16 cellular contexts compared by ENCODE assay signal in the genomic region with DNA sequence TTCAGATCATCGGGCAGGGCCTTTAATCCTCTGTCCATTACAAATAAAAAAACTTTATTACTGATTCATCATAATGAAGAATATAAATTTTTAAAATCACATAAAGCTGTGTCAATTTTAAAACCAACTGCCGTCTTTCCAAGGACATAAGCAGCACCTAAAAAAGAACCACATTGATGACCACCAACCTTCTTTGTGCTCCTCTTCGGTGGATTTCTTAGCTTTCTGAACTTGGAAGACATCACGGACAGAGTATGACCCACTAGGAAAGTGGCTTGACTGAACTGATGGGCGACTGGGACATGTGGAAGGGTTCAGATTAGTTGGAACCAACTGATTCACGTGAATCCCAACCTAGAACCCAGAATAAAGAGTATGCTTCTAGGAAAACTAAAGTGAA.
A peak's percentile ranks its signal among the peaks of the same experiment; 100 is the strongest.
DNase-seq lines count a peak whose midpoint lies in the region; ATAC-seq, FAIRE-seq and TF ChIP-seq lines count a peak whose summit lies in the region.
"Had no signal": no experiment of that assay in that cellular context is flagged by ENCODE, and none has a peak within 500 bp of the region (broad histone marks: within the 10 kb centered on the region; RNA-seq: fewer than 3 reads in every experiment).

No MANE protein-coding gene starts in this region.

- no peak for DNase-seq in activated T-cell treated with anti-CD3 and anti-CD28 coated beads, Interleukin-2, amount 50 U/mL, for 72 hours
- DNase-seq in activated T-cell treated with anti-CD3 and anti-CD28 coated beads, Interleukin-2, amount 50 U/mL, for 1 hour = no peak
- DNase-seq in HepG2 (ENCODE audit: low spot score) (no peak), right lobe of liver (no peak), epithelial cell of prostate (ENCODE audit: low read depth, low spot score) (no peak), islet precursor cell (no peak), NCI-H524 treated with DMSO at 0.1 percent for 48 hours (lab: John Stamatoyannopoulos, UW) (no peak)
- DNase-seq: ACHN; CD4-positive, CD25-positive, alpha-beta regulatory T cell; DMS79; H7 had no signal

- no peaks in the 10 kb centered on the region for H3K27me3 ChIP-seq in HepG2 (ENCODE audit: control insufficient read depth in 1 of 2, insufficient read depth in 2 of 2, low read length in 2 of 2)
- no peaks in the 10 kb centered on the region for H3K27me3 ChIP-seq in right lobe of liver
- H3K27me3 ChIP-seq: BLaER1 treated with 17β-estradiol and CSF1 and Interleukin-3, amounts not matched to agents 10 nM and 100 nM had no signal

- H3K36me3 Mint-ChIP-seq in activated T-cell treated with anti-CD3 and anti-CD28 coated beads, Interleukin-2, amount 50 U/mL, for 72 hours (ENCODE audit: insufficient read depth in 2 of 2) = peaks cover 1 to 14% of the 10 kb centered on the region in 2 donors

- no peak for TF ChIP-seq RAD21 in HepG2 (CRISPR knock-in tag; IDR thresholded peaks at IDR 0.05)

- H3K4me1 ChIP-seq in HepG2 (ENCODE audit: insufficient read depth, low read length) (peaks cover 30% of the 10 kb centered on the region), right lobe of liver (peaks cover 0 to 8% (median 0%) of the 10 kb centered on the region in 4 donors)

- in situ Hi-C loops in HepG2 (cut with HindIII; ENCODE audit: extremely low pct_ligation_motif_present, low pct_unique_long_range_greater_than_20kb) = no loop called here

- no peak for FAIRE-seq in HepG2 (lab: Jason Lieb, UNC)
- FAIRE-seq: GM12878, GM18507 had no signal

- H3K4me3 Mint-ChIP-seq in activated T-cell treated with anti-CD3 and anti-CD28 coated beads, Interleukin-2, amount 50 U/mL, for 72 hours = no peak overlapping the region
- H3K4me3 Mint-ChIP-seq: CD4-positive, CD25-positive, alpha-beta regulatory T cell; GM23338 had no signal

- H3K9ac ChIP-seq in HepG2 (ENCODE audit: insufficient read depth, low read depth, low read length) = no peak overlapping the region
- H3K9ac ChIP-seq: BLaER1 treated with 17β-estradiol and CSF1 and Interleukin-3, amounts not matched to agents 10 nM and 100 nM had no signal

- CTCF ChIA-PET in HepG2 (lab: Yijun Ruan, JAX; ENCODE audit: low intra/inter-chr PET ratio, low total read pairs) = no interaction called here

- no peaks in the 10 kb centered on the region for H3K79me2 ChIP-seq in HepG2 (ENCODE audit: insufficient read depth, low read length)

- no peak for ATAC-seq in activated T-cell treated with anti-CD3 and anti-CD28 coated beads, Interleukin-2, amount 50 U/mL, for 72 hours (replicated peaks in 1 of 2)
- no peak for ATAC-seq in HepG2
- no peak for ATAC-seq in right lobe of liver
- ATAC-seq: GM12878, GM23338 had no signal

- H3K9me3 ChIP-seq in HepG2 (ENCODE audit: low read length) (no peaks in the 10 kb centered on the region), right lobe of liver (no peaks in the 10 kb centered on the region)
- H3K9me3 ChIP-seq: BLaER1 treated with 17β-estradiol and CSF1 and Interleukin-3, amounts not matched to agents 10 nM and 100 nM had no signal

- POLR2A ChIA-PET in HepG2 (lab: Yijun Ruan, JAX) = interaction anchor here (4.0 kb wide), 1 partner anchor 69 kb away, joined by 24 read pairs; the partner anchor contains the start of genes EIF5B and TXNDC9

- H3K4me1 Mint-ChIP-seq in activated T-cell treated with anti-CD3 and anti-CD28 coated beads, Interleukin-2, amount 50 U/mL, for 72 hours (ENCODE audit: low read depth) = peaks cover 14% of the 10 kb centered on the region

- intact Hi-C loops in HepG2 (cut with micrococcal nuclease; ENCODE audit: unreplicated experiment) (no loop called here), right lobe of liver (cut with DNase I) (no loop called here)

- no peak for TF ChIP-seq POLR2A in HepG2 (IDR thresholded peaks at IDR 0.05; ENCODE audit: insufficient read depth in 1 of 2, low read depth in 2 of 2, low read length in 2 of 2)
- TF ChIP-seq POLR2A in right lobe of liver (IDR thresholded peaks at IDR 0.05) = no peak

- TF ChIP-seq EP300 in HepG2 (IDR thresholded peaks at IDR 0.05; ENCODE audit: low read depth in 2 of 2, low read length in 2 of 2) = no peak
- TF ChIP-seq EP300 in HepG2 (CRISPR knock-in tag; IDR thresholded peaks at IDR 0.05; ENCODE audit: borderline replicate concordance) = no peak

- H3K4me3 ChIP-seq in HepG2 (replicated peaks in 1 of 3; ENCODE audit: insufficient read depth in 1 of 3, low read depth in 2 of 3, low read length in 3 of 3) (no peak overlapping the region), right lobe of liver (no peak overlapping the region)
- H3K4me3 ChIP-seq: BLaER1 treated with 17β-estradiol and CSF1 and Interleukin-3, amounts not matched to agents 10 nM and 100 nM; GM12878; GM23338 had no signal

- TF ChIP-seq CTCF in HepG2 (CRISPR knock-in tag; IDR thresholded peaks at IDR 0.05) = no peak
- TF ChIP-seq CTCF in right lobe of liver (IDR thresholded peaks at IDR 0.05) = no peak

- no peak overlapping the region for H3K27ac ChIP-seq in HepG2 (ENCODE audit: extremely low read length, insufficient read depth, low read length)
- no peak overlapping the region for H3K27ac ChIP-seq in right lobe of liver
- H3K27ac ChIP-seq in epithelial cell of prostate = peak overlapping the region; percentile 68
- H3K27ac ChIP-seq: BLaER1 treated with 17β-estradiol and CSF1 and Interleukin-3, amounts not matched to agents 10 nM and 100 nM; HL-60 had no signal

- WGBS in HepG2 (ENCODE audit: low lambda C conversion rate) = 96% methylated on average over 6 of the region's 6 CpGs
- 94% methylated on average over 6 of the region's 6 CpGs for WGBS in right lobe of liver (ENCODE audit: insufficient coverage, low coverage, low lambda C conversion rate, missing lambda C conversion rate)

- no peaks in the 10 kb centered on the region for H3K9me3 Mint-ChIP-seq in activated T-cell treated with anti-CD3 and anti-CD28 coated beads, Interleukin-2, amount 50 U/mL, for 72 hours
- H3K9me3 Mint-ChIP-seq: CD4-positive, CD25-positive, alpha-beta regulatory T cell; GM23338 had no signal

- no TSS peak for BruUV-seq in HepG2 (replicated peaks; lab: Mats Ljungman, UMichigan)

- no peaks in the 10 kb centered on the region for H3K27me3 Mint-ChIP-seq in activated T-cell treated with anti-CD3 and anti-CD28 coated beads, Interleukin-2, amount 50 U/mL, for 72 hours (ENCODE audit: low read depth)
- H3K27me3 Mint-ChIP-seq: CD4-positive, CD25-positive, alpha-beta regulatory T cell had no signal

- H3K36me3 ChIP-seq in HepG2 (replicated peaks in 1 of 2; ENCODE audit: control insufficient read depth in 1 of 2, insufficient read depth in 2 of 2, low read length in 2 of 2) (peaks cover 20 to 74% of the 10 kb centered on the region in 2 experiments), right lobe of liver (peaks cover 0 to 59% (median 25%) of the 10 kb centered on the region in 4 donors)

- H2AFZ ChIP-seq in HepG2 (ENCODE audit: low read length) = no peak overlapping the region
- H2AFZ ChIP-seq: GM23338 had no signal

- no peaks in the 10 kb centered on the region for H4K20me1 ChIP-seq in HepG2 (ENCODE audit: insufficient read depth, low read length)

- no peak overlapping the region for H3K4me2 ChIP-seq in HepG2 (ENCODE audit: low read depth, low read length)
- H3K4me2 ChIP-seq: BLaER1 treated with 17β-estradiol and CSF1 and Interleukin-3, amounts not matched to agents 10 nM and 100 nM; GM23338 had no signal

- peak overlapping the region; percentile 19 for H3K27ac Mint-ChIP-seq in activated T-cell treated with anti-CD3 and anti-CD28 coated beads, Interleukin-2, amount 50 U/mL, for 72 hours

TF ChIP-seq in HepG2, 621 proteins besides CTCF, POLR2A, EP300 and RAD21:
- TF ChIP-seq POLR2AphosphoS5 (IDR thresholded peaks at IDR 0.05; ENCODE audit: low read depth, low read length) (peak; percentile 19; the same call in 1 of the 2 replicates), RBM22 (optimal IDR thresholded peaks at IDR 0.05; ENCODE audit: low read length) (peak; percentile 91), GATA4 (IDR thresholded peaks at IDR 0.05; ENCODE audit: borderline replicate concordance, low read depth) (no peak), ZBTB1 (CRISPR knock-in tag; IDR thresholded peaks at IDR 0.05; ENCODE audit: borderline replicate concordance) (no peak)
TF ChIP-seq in HepG2: peak in this region for 2.
